18 cellular contexts compared by ENCODE assay signal in genomic region chr2:1701020-1701419, GRCh38. TPM values are rescaled to one million over a fixed set of nuclear protein-coding genes. Genes with fewer than 3 reads are reported as not detected.
A peak's percentile ranks its signal among the peaks of the same experiment; 100 is the strongest.
DNase-seq lines count a peak whose midpoint lies in the region; ATAC-seq, FAIRE-seq and TF ChIP-seq lines count a peak whose summit lies in the region.
"Had no signal": no experiment of that assay in that cellular context is flagged by ENCODE, and none has a peak within 500 bp of the region (broad histone marks: within the 10 kb centered on the region; RNA-seq: fewer than 3 reads in every experiment).

No MANE protein-coding gene starts in this region.

- no peak overlapping the region for H3K14ac ChIP-seq in trophoblast cell (ENCODE audit: low read length)

- H3K18ac ChIP-seq in trophoblast cell (ENCODE audit: low read length): no peak overlapping the region

- no peak overlapping the region for H2BK12ac ChIP-seq in trophoblast cell (ENCODE audit: low read length)

- peak; percentile 33 for DNase-seq in ecto neural progenitor cell (ENCODE audit: low spot score)
- DNase-seq in left kidney (ENCODE audit: low read depth, low spot score): peak; percentile 70
- DNase-seq in NCI-H345 treated with DMSO at 0.1 percent for 48 hours (lab: John Stamatoyannopoulos, UW; ENCODE audit: unreplicated experiment): no peak
- no peak for DNase-seq in AG08396 (ENCODE audit: low spot score)
- DNase-seq in pancreas: no peak
- DNase-seq in trophoblast cell: no peak
- DNase-seq: ACHN; CD4-positive, alpha-beta memory T cell; DMS79; NCI-H1436; NCI-H2029; PC-9 had no signal

- H4K8ac ChIP-seq in trophoblast cell (ENCODE audit: low read depth, low read length): no peak overlapping the region

- H3K4me2 ChIP-seq in trophoblast cell (ENCODE audit: low read length): no peak overlapping the region

- peaks cover 2% of the 10 kb centered on the region for H3K79me2 ChIP-seq in trophoblast cell (ENCODE audit: control insufficient read depth, insufficient read depth, low read length, poor library complexity)

- H3K4ac ChIP-seq in trophoblast cell (ENCODE audit: low read depth, low read length): no peak overlapping the region

- FAIRE-seq in pancreas (lab: Jason Lieb, UNC): no peak
- FAIRE-seq: D721Med, GM19239, K562 had no signal

- no peak overlapping the region for H2BK5ac ChIP-seq in trophoblast cell (ENCODE audit: low read depth, low read length, poor library complexity)

- no peak overlapping the region for H2AK5ac ChIP-seq in trophoblast cell (ENCODE audit: low read length)

- H4K91ac ChIP-seq in trophoblast cell (ENCODE audit: low read depth, low read length): no peak overlapping the region

- 82 to 89% methylated on average over 9 of the region's 9 CpGs for WGBS in pancreas, 2 donors
- WGBS in trophoblast cell (ENCODE audit: extremely low coverage, insufficient coverage, insufficient read length): no CpG with 5 or more reads among the region's 9 CpGs

- TF ChIP-seq CTCF in pancreas (IDR thresholded peaks at IDR 0.05): no peak

- H3K23ac ChIP-seq in trophoblast cell (ENCODE audit: low read length): no peak overlapping the region

- intact Hi-C loops in pancreas (cut with DNase I): no loop called here

- H4K12ac ChIP-seq in trophoblast cell (ENCODE audit: low read depth, low read length): no peak overlapping the region

- H3K27ac ChIP-seq in HUES6 (ENCODE audit: low read depth, low read length): no peak overlapping the region
- H3K27ac ChIP-seq in subcutaneous abdominal adipose tissue (ENCODE audit: low read depth, low read length): peak overlapping the region; percentile 58
- no peak overlapping the region for H3K27ac ChIP-seq in pancreas
- H3K27ac ChIP-seq in trophoblast cell (ENCODE audit: low read depth, low read length): no peak overlapping the region
- H3K27ac ChIP-seq: PC-9 had no signal

- no peaks in the 10 kb centered on the region for H3K36me3 ChIP-seq in HUES6 (ENCODE audit: control insufficient read depth, insufficient read depth, low read length)
- peaks cover 0 to 5% (median 0%) of the 10 kb centered on the region in 5 donors for H3K36me3 ChIP-seq in subcutaneous abdominal adipose tissue (ENCODE audit: control insufficient read depth in 5 of 5, insufficient read depth in 5 of 5, low read length in 5 of 5)
- H3K36me3 ChIP-seq in pancreas: no peaks in the 10 kb centered on the region
- H3K36me3 ChIP-seq in trophoblast cell (ENCODE audit: control insufficient read depth in 1 of 2, insufficient read depth in 2 of 2, low read length in 2 of 2): peaks cover 2 to 12% of the 10 kb centered on the region in 2 experiments
- H3K36me3 ChIP-seq: HAP-1 had no signal

- H2AFZ ChIP-seq in trophoblast cell (ENCODE audit: insufficient read depth, low read length, poor library complexity): no peak overlapping the region
- H2AFZ ChIP-seq: PC-9 had no signal

- H3K4me3 ChIP-seq in HUES6 (ENCODE audit: low read depth, low read length): no peak overlapping the region
- H3K4me3 ChIP-seq in subcutaneous abdominal adipose tissue (ENCODE audit: low read depth in 1 of 5, low read length in 5 of 5): no peak overlapping the region
- H3K4me3 ChIP-seq in pancreas: no peak overlapping the region
- no peak overlapping the region for H3K4me3 ChIP-seq in trophoblast cell (ENCODE audit: low read depth, low read length)
- H3K4me3 ChIP-seq: HAP-1, K562, PC-9 had no signal

- H3K9me3 ChIP-seq in HUES6 (ENCODE audit: control insufficient read depth, insufficient read depth, low read depth, low read length): no peaks in the 10 kb centered on the region
- H3K9me3 ChIP-seq in subcutaneous abdominal adipose tissue (ENCODE audit: control insufficient read depth in 5 of 5, low read length in 5 of 5): no peaks in the 10 kb centered on the region
- no peaks in the 10 kb centered on the region for H3K9me3 ChIP-seq in pancreas
- peaks cover 4% of the 10 kb centered on the region for H3K9me3 ChIP-seq in trophoblast cell (ENCODE audit: insufficient read depth, low read depth, low read length)
- H3K9me3 ChIP-seq: HAP-1 had no signal

- H2BK120ac ChIP-seq in trophoblast cell (ENCODE audit: insufficient read depth, low read length, poor library complexity): no peak overlapping the region

- no peaks in the 10 kb centered on the region for H3K79me1 ChIP-seq in trophoblast cell (ENCODE audit: low read length)

- peaks cover 37% of the 10 kb centered on the region for H3K4me1 ChIP-seq in HUES6 (ENCODE audit: control insufficient read depth, insufficient read depth, low read length)
- peaks cover 10 to 58% (median 38%) of the 10 kb centered on the region in 5 donors for H3K4me1 ChIP-seq in subcutaneous abdominal adipose tissue (ENCODE audit: control insufficient read depth in 5 of 5, insufficient read depth in 5 of 5, low read length in 5 of 5)
- no peaks in the 10 kb centered on the region for H3K4me1 ChIP-seq in pancreas
- peaks cover 11 to 12% of the 10 kb centered on the region in 2 experiments for H3K4me1 ChIP-seq in trophoblast cell (ENCODE audit: control insufficient read depth in 1 of 2, insufficient read depth in 2 of 2, low read length in 2 of 2)
- H3K4me1 ChIP-seq: HAP-1 had no signal

- ATAC-seq in pancreas: no peak
- ATAC-seq: K562 had no signal

- H3K9ac ChIP-seq in HUES6 (ENCODE audit: low read length) (peak overlapping the region; percentile 36), subcutaneous abdominal adipose tissue (ENCODE audit: low read length in 5 of 5) (no peak overlapping the region), trophoblast cell (ENCODE audit: low read length) (no peak overlapping the region)

- H3K27me3 ChIP-seq in HUES6 (ENCODE audit: control insufficient read depth, insufficient read depth, low read length): no peaks in the 10 kb centered on the region
- no peaks in the 10 kb centered on the region for H3K27me3 ChIP-seq in subcutaneous abdominal adipose tissue (ENCODE audit: control insufficient read depth in 5 of 5, insufficient read depth in 4 of 5, low read length in 5 of 5)
- H3K27me3 ChIP-seq in pancreas: no peaks in the 10 kb centered on the region
- no peaks in the 10 kb centered on the region for H3K27me3 ChIP-seq in trophoblast cell (ENCODE audit: insufficient read depth, low read length)

RNA-seq across cellular contexts. Expression of gene PXDN, which starts 43.3 kb away (rescaled TPM):
- 10 to 100 TPM in 1 of 6 donors, 1 to 10 TPM in 5; 2.0 to 21.1 (median 4.6) TPM for total RNA-seq in pancreas
- polyA plus RNA-seq in pancreas: 1 to 10 TPM; 2.6 to 4.7 TPM
- polyA plus RNA-seq in trophoblast cell (2013): 194 and 203 TPM in 2 replicates
- total RNA-seq: CD4-positive, alpha-beta memory T cell had no signal
- polyA plus RNA-seq: K562 had no signal

Comparison
In these comparisons a context has a peak if more than half of its experiments do, and no peak if none do; other contexts are left out.
1. DNase-seq: peak in ecto neural progenitor cell (single experiment) and left kidney (single experiment); none in NCI-H345 treated with DMSO at 0.1 percent for 48 hours (single experiment), AG08396 (single experiment), pancreas (0 of 6) and trophoblast cell (0 of 2).